10 cellular contexts compared by ENCODE assay signal in genomic region chr4:113823291-113823659, GRCh38.
DNase-seq lines count a peak whose midpoint lies in the region; ATAC-seq, FAIRE-seq and TF ChIP-seq lines count a peak whose summit lies in the region.
"Had no signal": no experiment of that assay in that cellular context is flagged by ENCODE, and none has a peak within 500 bp of the region (broad histone marks: within the 10 kb centered on the region; RNA-seq: fewer than 3 reads in every experiment).

No MANE protein-coding gene starts in this region.

- ATAC-seq in GM18858 (IDR thresholded peaks at IDR 0.05; ENCODE audit: unreplicated experiment) (peak; percentile 57), GM21737 (IDR thresholded peaks at IDR 0.05; ENCODE audit: unreplicated experiment) (peak; percentile 73), HG03571 (IDR thresholded peaks at IDR 0.05; ENCODE audit: unreplicated experiment) (peak; percentile 75)
- ATAC-seq: foreskin keratinocyte had no signal

- no peak overlapping the region for H3K27ac ChIP-seq in kidney (ENCODE audit: low read depth in 2 of 2, low read length in 2 of 2)
- no peak overlapping the region for H3K27ac ChIP-seq in vagina
- H3K27ac ChIP-seq: foreskin keratinocyte, thoracic aorta had no signal

- DNase-seq in kidney (no peak), SK-N-DZ (ENCODE audit: low spot score) (no peak), vagina (ENCODE audit: extremely low spot score in 2 of 2) (no peak), H4 (ENCODE audit: low spot score) (no peak), frontal cortex (ENCODE audit: low spot score in 2 of 2) (no peak)
- DNase-seq: foreskin keratinocyte had no signal

- no peak overlapping the region for H3K9ac ChIP-seq in kidney (ENCODE audit: low read length in 2 of 2)

- FAIRE-seq in kidney (lab: Jason Lieb, UNC) (peak; percentile 11), frontal cortex (lab: Jason Lieb, UNC) (no peak)

- no peak for TF ChIP-seq POLR2A in vagina (IDR thresholded peaks at IDR 0.05)

- H3K36me3 ChIP-seq in kidney (ENCODE audit: control insufficient read depth in 1 of 2, insufficient read depth in 2 of 2, low read length in 2 of 2) (no peaks in the 10 kb centered on the region), vagina (no peaks in the 10 kb centered on the region)
- H3K36me3 ChIP-seq: thoracic aorta had no signal

- no peaks in the 10 kb centered on the region for H3K27me3 ChIP-seq in vagina
- H3K27me3 ChIP-seq: foreskin keratinocyte had no signal

- no peaks in the 10 kb centered on the region for H3K4me1 ChIP-seq in kidney (ENCODE audit: control insufficient read depth in 1 of 2, insufficient read depth in 1 of 2, low read depth in 1 of 2, low read length in 2 of 2)
- H3K4me1 ChIP-seq in vagina, result no peaks in the 10 kb centered on the region

- H3K9me3 ChIP-seq in kidney (ENCODE audit: control insufficient read depth in 1 of 2, low read length in 2 of 2), result no peaks in the 10 kb centered on the region
- no peaks in the 10 kb centered on the region for H3K9me3 ChIP-seq in vagina
- H3K9me3 ChIP-seq: thoracic aorta had no signal

- TF ChIP-seq CTCF in kidney (IDR thresholded peaks at IDR 0.05; ENCODE audit: borderline replicate concordance, extremely low read depth, insufficient read depth), result no peak
- no peak for TF ChIP-seq CTCF in vagina (IDR thresholded peaks at IDR 0.05)

- no peak overlapping the region for H3K4me3 ChIP-seq in kidney (ENCODE audit: low read length in 2 of 2)
- H3K4me3 ChIP-seq in vagina, result no peak overlapping the region
- H3K4me3 ChIP-seq: thoracic aorta had no signal

- intact Hi-C loops in kidney (cut with DNase I), result loop anchor here (10.0 kb wide), 1 partner anchor 52 kb away; no protein-coding TSS in a partner anchor
- intact Hi-C loops in vagina (cut with DNase I), result no loop called here
